ENCODE assay signal across 1 cellular context in genomic region chr5:68710514-68710913, GRCh38.
TF ChIP-seq lines count a peak whose summit lies in the region.

No MANE protein-coding gene starts in this region.

TF ChIP-seq in WTC11, 78 proteins besides CTCF, POLR2A, EP300 and RAD21 (continued from another document):
- no peak for TF ChIP-seq PRDM15 (CRISPR knock-in tag; IDR thresholded peaks at IDR 0.05)
- TF ChIP-seq ZMAT4 (CRISPR knock-in tag; IDR thresholded peaks at IDR 0.05) = no peak
- TF ChIP-seq MLX (CRISPR knock-in tag; IDR thresholded peaks at IDR 0.05) = no peak
- no peak for TF ChIP-seq MXD4 (CRISPR knock-in tag; IDR thresholded peaks at IDR 0.05; ENCODE audit: borderline replicate concordance)
- no peak for TF ChIP-seq MAX (CRISPR knock-in tag; IDR thresholded peaks at IDR 0.05)
- no peak for TF ChIP-seq E2F4 (CRISPR knock-in tag; IDR thresholded peaks at IDR 0.05; ENCODE audit: borderline replicate concordance, low read depth)
- TF ChIP-seq MYBL2 (CRISPR knock-in tag; IDR thresholded peaks at IDR 0.05) = no peak
- TF ChIP-seq USF1 (CRISPR knock-in tag; IDR thresholded peaks at IDR 0.05) = no peak
- TF ChIP-seq KAT7 (CRISPR knock-in tag; IDR thresholded peaks at IDR 0.05; ENCODE audit: borderline replicate concordance) = no peak
- no peak for TF ChIP-seq ATF6 (CRISPR knock-in tag; IDR thresholded peaks at IDR 0.05)
- no peak for TF ChIP-seq AR (CRISPR knock-in tag; IDR thresholded peaks at IDR 0.05)
